Comparison of ENCODE assay signal across 1 cellular context in genomic region chr12:56724989-56725722, GRCh38.
TF ChIP-seq lines count a peak whose summit lies in the region.

Gene NACA (minus strand): TSS chr12:56725299. CDS start chr12:56724521, 778 bp downstream.

TF ChIP-seq in K562, 482 proteins besides CTCF, POLR2A, EP300 and RAD21 (continued from another document and continues in another):
- TF ChIP-seq KAT7 (CRISPR knock-in tag; IDR thresholded peaks at IDR 0.05; ENCODE audit: borderline replicate concordance): peak; percentile 99
- TF ChIP-seq L3MBTL2 (IDR thresholded peaks at IDR 0.05): peak; percentile 78
- no peak; the same call in 1 of the 2 replicates for TF ChIP-seq ZNF551 (CRISPR knock-in tag; IDR thresholded peaks at IDR 0.05)
- no peak for TF ChIP-seq SIX5 (IDR thresholded peaks at IDR 0.05; ENCODE audit: borderline replicate concordance in 1 of 2, insufficient read depth in 1 of 2, low read depth in 1 of 2, low read length in 2 of 2)
- peak; percentile 58; the same call in 1 of the 2 replicates for TF ChIP-seq ZBTB17 (CRISPR knock-in tag; IDR thresholded peaks at IDR 0.05)
- TF ChIP-seq, protein P1, sequence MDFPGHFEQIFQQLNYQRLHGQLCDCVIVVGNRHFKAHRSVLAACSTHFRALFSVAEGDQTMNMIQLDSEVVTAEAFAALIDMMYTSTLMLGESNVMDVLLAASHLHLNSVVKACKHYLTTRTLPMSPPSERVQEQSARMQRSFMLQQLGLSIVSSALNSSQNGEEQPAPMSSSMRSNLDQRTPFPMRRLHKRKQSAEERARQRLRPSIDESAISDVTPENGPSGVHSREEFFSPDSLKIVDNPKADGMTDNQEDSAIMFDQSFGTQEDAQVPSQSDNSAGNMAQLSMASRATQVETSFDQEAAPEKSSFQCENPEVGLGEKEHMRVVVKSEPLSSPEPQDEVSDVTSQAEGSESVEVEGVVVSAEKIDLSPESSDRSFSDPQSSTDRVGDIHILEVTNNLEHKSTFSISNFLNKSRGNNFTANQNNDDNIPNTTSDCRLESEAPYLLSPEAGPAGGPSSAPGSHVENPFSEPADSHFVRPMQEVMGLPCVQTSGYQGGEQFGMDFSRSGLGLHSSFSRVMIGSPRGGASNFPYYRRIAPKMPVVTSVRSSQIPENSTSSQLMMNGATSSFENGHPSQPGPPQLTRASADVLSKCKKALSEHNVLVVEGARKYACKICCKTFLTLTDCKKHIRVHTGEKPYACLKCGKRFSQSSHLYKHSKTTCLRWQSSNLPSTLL (IDR thresholded peaks at IDR 0.05): no peak
- TF ChIP-seq RFX1 (IDR thresholded peaks at IDR 0.05): no peak
- no peak for TF ChIP-seq CLOCK (CRISPR knock-in tag; IDR thresholded peaks at IDR 0.05; ENCODE audit: borderline replicate concordance)
- peak; percentile 71 for TF ChIP-seq MBD2 (IDR thresholded peaks at IDR 0.05; ENCODE audit: borderline replicate concordance, low read depth)
- peak; percentile 83 for TF ChIP-seq CREM (IDR thresholded peaks at IDR 0.05; ENCODE audit: low read depth)
- TF ChIP-seq, protein P2, sequence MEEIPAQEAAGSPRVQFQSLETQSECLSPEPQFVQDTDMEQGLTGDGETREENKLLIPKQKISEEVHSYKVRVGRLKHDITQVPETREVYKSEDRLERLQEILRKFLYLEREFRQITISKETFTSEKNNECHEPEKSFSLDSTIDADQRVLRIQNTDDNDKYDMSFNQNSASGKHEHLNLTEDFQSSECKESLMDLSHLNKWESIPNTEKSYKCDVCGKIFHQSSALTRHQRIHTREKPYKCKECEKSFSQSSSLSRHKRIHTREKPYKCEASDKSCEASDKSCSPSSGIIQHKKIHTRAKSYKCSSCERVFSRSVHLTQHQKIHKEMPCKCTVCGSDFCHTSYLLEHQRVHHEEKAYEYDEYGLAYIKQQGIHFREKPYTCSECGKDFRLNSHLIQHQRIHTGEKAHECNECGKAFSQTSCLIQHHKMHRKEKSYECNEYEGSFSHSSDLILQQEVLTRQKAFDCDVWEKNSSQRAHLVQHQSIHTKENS (CRISPR knock-in tag; IDR thresholded peaks at IDR 0.05): no peak
- TF ChIP-seq ZNF707 (CRISPR knock-in tag; conservative IDR thresholded peaks at IDR 0.05): no peak; the same call in 1 of the 2 replicates
- peak; percentile 49 for TF ChIP-seq TARDBP (IDR thresholded peaks at IDR 0.05)
- no peak for TF ChIP-seq WHSC1 (IDR thresholded peaks at IDR 0.05; ENCODE audit: low read length)
- no peak for TF ChIP-seq ARID2 (IDR thresholded peaks at IDR 0.05)
- TF ChIP-seq NFXL1 (CRISPR knock-in tag; IDR thresholded peaks at IDR 0.05): no peak
- TF ChIP-seq, protein P3, sequence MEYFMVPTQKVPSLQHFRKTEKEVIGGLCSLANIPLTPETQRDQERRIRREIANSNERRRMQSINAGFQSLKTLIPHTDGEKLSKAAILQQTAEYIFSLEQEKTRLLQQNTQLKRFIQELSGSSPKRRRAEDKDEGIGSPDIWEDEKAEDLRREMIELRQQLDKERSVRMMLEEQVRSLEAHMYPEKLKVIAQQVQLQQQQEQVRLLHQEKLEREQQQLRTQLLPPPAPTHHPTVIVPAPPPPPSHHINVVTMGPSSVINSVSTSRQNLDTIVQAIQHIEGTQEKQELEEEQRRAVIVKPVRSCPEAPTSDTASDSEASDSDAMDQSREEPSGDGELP (CRISPR knock-in tag; IDR thresholded peaks at IDR 0.05; ENCODE audit: borderline replicate concordance): peak; percentile 93
- peak; percentile 98 for TF ChIP-seq POLR2AphosphoS2 (IDR thresholded peaks at IDR 0.05; ENCODE audit: low read length)
- TF ChIP-seq TCF3 (CRISPR knock-in tag; IDR thresholded peaks at IDR 0.05): no peak
- TF ChIP-seq PBX2 (CRISPR knock-in tag; IDR thresholded peaks at IDR 0.05; ENCODE audit: low read depth): peak; percentile 74
- peak; percentile 93 for TF ChIP-seq PBX2 (tag; conservative IDR thresholded peaks at IDR 0.05; ENCODE audit: low read depth)
- no peak for TF ChIP-seq RREB1 (CRISPR knock-in tag; IDR thresholded peaks at IDR 0.05)
- TF ChIP-seq, protein P4, sequence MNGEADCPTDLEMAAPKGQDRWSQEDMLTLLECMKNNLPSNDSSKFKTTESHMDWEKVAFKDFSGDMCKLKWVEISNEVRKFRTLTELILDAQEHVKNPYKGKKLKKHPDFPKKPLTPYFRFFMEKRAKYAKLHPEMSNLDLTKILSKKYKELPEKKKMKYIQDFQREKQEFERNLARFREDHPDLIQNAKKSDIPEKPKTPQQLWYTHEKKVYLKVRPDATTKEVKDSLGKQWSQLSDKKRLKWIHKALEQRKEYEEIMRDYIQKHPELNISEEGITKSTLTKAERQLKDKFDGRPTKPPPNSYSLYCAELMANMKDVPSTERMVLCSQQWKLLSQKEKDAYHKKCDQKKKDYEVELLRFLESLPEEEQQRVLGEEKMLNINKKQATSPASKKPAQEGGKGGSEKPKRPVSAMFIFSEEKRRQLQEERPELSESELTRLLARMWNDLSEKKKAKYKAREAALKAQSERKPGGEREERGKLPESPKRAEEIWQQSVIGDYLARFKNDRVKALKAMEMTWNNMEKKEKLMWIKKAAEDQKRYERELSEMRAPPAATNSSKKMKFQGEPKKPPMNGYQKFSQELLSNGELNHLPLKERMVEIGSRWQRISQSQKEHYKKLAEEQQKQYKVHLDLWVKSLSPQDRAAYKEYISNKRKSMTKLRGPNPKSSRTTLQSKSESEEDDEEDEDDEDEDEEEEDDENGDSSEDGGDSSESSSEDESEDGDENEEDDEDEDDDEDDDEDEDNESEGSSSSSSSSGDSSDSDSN (IDR thresholded peaks at IDR 0.05; ENCODE audit: borderline replicate concordance in 1 of 2, low read depth in 2 of 2, low read length in 2 of 2): peak in 1 of 2 experiments; percentile 17; a peak in 1 of 4 replicates
- no peak for TF ChIP-seq ZNF174 (CRISPR knock-in tag; IDR thresholded peaks at IDR 0.05)
- no peak for TF ChIP-seq KLF1 (tag; IDR thresholded peaks at IDR 0.05)
- TF ChIP-seq, protein P5, sequence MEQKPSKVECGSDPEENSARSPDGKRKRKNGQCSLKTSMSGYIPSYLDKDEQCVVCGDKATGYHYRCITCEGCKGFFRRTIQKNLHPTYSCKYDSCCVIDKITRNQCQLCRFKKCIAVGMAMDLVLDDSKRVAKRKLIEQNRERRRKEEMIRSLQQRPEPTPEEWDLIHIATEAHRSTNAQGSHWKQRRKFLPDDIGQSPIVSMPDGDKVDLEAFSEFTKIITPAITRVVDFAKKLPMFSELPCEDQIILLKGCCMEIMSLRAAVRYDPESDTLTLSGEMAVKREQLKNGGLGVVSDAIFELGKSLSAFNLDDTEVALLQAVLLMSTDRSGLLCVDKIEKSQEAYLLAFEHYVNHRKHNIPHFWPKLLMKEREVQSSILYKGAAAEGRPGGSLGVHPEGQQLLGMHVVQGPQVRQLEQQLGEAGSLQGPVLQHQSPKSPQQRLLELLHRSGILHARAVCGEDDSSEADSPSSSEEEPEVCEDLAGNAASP (IDR thresholded peaks at IDR 0.05): no peak
- no peak for TF ChIP-seq ZNF354B (CRISPR knock-in tag; IDR thresholded peaks at IDR 0.05)
- TF ChIP-seq ZNF232 (CRISPR knock-in tag; IDR thresholded peaks at IDR 0.05): no peak
- peak; percentile 29; the same call in 1 of the 2 replicates for TF ChIP-seq SMARCE1 (IDR thresholded peaks at IDR 0.05)
- TF ChIP-seq HMBOX1 (IDR thresholded peaks at IDR 0.05): 0 out of 2 replicates have a peak, but pooled peaks have one; percentile 78
- peak; percentile 86 for TF ChIP-seq ERF (CRISPR knock-in tag; IDR thresholded peaks at IDR 0.05)
- TF ChIP-seq FIP1L1 (IDR thresholded peaks at IDR 0.05; ENCODE audit: low read depth, low read length, poor library complexity, severe bottlenecking): peak; percentile 42
- TF ChIP-seq ILF3 (IDR thresholded peaks at IDR 0.05; ENCODE audit: borderline replicate concordance): no peak; the same call in 1 of the 2 replicates
- peak; percentile 92 to 95 for TF ChIP-seq FOXK2 (conservative IDR thresholded peaks at IDR 0.05 in 1 of 2, IDR thresholded peaks at IDR 0.05 in 1 of 2; ENCODE audit: low read depth in 2 of 2)
- no peak for TF ChIP-seq ZNF436 (CRISPR knock-in tag; IDR thresholded peaks at IDR 0.05)
- no peak for TF ChIP-seq U2AF2 (optimal IDR thresholded peaks at IDR 0.05; ENCODE audit: low read depth, low read length)
- no peak for TF ChIP-seq SREBF2 (CRISPR knock-in tag; IDR thresholded peaks at IDR 0.05)
- no peak for TF ChIP-seq IRF9 (tag; IDR thresholded peaks at IDR 0.05)
- 0 out of 2 replicates have a peak, but pooled peaks have one; percentile 43 for TF ChIP-seq ZNF324 (CRISPR knock-in tag; IDR thresholded peaks at IDR 0.05)
